ENCODE assay signal across 1 cellular context in genomic region chr2:196592912-196593881, GRCh38.
TF ChIP-seq lines count a peak whose summit lies in the region.

Gene HECW2, minus strand, starts transcription at chr2:196593554.

TF ChIP-seq in HepG2, 621 proteins besides CTCF, POLR2A, EP300 and RAD21 (continued from another document):
- TF ChIP-seq, protein P1, sequence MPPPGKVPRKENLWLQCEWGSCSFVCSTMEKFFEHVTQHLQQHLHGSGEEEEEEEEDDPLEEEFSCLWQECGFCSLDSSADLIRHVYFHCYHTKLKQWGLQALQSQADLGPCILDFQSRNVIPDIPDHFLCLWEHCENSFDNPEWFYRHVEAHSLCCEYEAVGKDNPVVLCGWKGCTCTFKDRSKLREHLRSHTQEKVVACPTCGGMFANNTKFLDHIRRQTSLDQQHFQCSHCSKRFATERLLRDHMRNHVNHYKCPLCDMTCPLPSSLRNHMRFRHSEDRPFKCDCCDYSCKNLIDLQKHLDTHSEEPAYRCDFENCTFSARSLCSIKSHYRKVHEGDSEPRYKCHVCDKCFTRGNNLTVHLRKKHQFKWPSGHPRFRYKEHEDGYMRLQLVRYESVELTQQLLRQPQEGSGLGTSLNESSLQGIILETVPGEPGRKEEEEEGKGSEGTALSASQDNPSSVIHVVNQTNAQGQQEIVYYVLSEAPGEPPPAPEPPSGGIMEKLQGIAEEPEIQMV (CRISPR knock-in tag; IDR thresholded peaks at IDR 0.05; ENCODE audit: low read depth) = 0 out of 2 replicates have a peak, but pooled peaks have one; percentile 47
- TF ChIP-seq, protein P2, sequence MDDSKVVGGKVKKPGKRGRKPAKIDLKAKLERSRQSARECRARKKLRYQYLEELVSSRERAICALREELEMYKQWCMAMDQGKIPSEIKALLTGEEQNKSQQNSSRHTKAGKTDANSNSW (CRISPR knock-in tag; IDR thresholded peaks at IDR 0.05; ENCODE audit: borderline replicate concordance) = no peak
- TF ChIP-seq ZBTB46 (CRISPR knock-in tag; IDR thresholded peaks at IDR 0.05; ENCODE audit: borderline replicate concordance) (0 out of 2 replicates have a peak, but pooled peaks have one; percentile 48), ZHX1 (CRISPR knock-in tag; IDR thresholded peaks at IDR 0.05; ENCODE audit: low read depth) (no peak), DDIT3 (CRISPR knock-in tag; IDR thresholded peaks at IDR 0.05) (no peak), SOX13 (IDR thresholded peaks at IDR 0.05) (no peak), SOX13 (CRISPR knock-in tag; conservative IDR thresholded peaks at IDR 0.05 in 1 of 2, IDR thresholded peaks at IDR 0.05 in 1 of 2) (no peak), ATF7-NPFF (CRISPR knock-in tag; IDR thresholded peaks at IDR 0.05; ENCODE audit: low read depth) (peak; percentile 71; the same call in 1 of the 2 replicates), ZNF577 (CRISPR knock-in tag; IDR thresholded peaks at IDR 0.05; ENCODE audit: borderline replicate concordance, low read depth) (no peak)
